20 cellular contexts compared by ENCODE assay signal in the genomic region with DNA sequence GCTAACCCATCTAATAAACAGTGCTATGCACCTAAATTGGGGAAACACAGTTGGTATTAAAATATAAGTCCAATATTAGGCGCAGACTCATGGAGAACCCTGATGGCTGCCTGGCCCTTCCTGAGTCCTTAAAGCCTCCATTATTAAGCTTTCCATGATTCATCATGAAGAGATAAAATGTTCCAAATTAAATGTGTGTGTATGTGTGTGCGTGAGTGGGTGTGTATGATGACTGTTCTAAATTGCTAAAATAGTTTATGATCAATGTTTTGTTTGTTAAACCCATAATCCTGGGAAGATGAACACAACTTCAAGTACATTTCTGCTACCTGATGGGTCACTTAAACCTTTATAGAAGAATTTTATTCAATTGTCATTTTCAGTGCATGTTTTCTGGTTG.
"Had no signal": no experiment of that assay in that cellular context is flagged by ENCODE, and none has a peak within 500 bp of the region (broad histone marks: within the 10 kb centered on the region; RNA-seq: fewer than 3 reads in every experiment).

No MANE protein-coding gene starts in this region.

- H3K36me3 ChIP-seq: esophagus muscularis mucosa, tibial nerve, upper lobe of right lung had no signal

- H3K4me3 ChIP-seq: coronary artery, esophagus muscularis mucosa, mucosa of descending colon, skin epidermis, testis, tibial nerve, upper lobe of right lung had no signal

- ATAC-seq: left colon; mucosa of descending colon; naive thymus-derived CD8-positive, alpha-beta T cell; sciatic nerve; stimulated activated naive B cell treated with anti-CD40 and anti-IgM and Interleukin-4, amounts not matched to agents 10 μg/mL and 1 μg/mL and 100 μg/mL, for 72 hours; stimulated activated naive CD8-positive, alpha-beta T cell treated with anti-CD3 and anti-CD28 coated beads, Interleukin-15, amount 100 ng/mL, for 72 hours had no signal

- DNase-seq: effector CD4-positive, alpha-beta T cell; endodermal cell; foreskin melanocyte; head of caudate nucleus; hippocampal formation; left colon; mucosa of descending colon; naive thymus-derived CD8-positive, alpha-beta T cell; posterior cingulate gyrus; stimulated activated CD4-positive, alpha-beta T cell treated with anti-CD3 and anti-CD28 coated beads, Interleukin-2, amount 100 ng/mL, for 24 hours; stimulated activated CD4-positive, alpha-beta T cell treated with anti-CD3 and anti-CD28 coated beads, Interleukin-4, amount 100 ng/mL, for 4 hours; stimulated activated naive B cell treated with anti-CD40 and anti-IgM and Interleukin-4, amounts not matched to agents 10 μg/mL and 1 μg/mL and 100 μg/mL, for 72 hours; stimulated activated naive CD8-positive, alpha-beta T cell treated with anti-CD3 and anti-CD28 coated beads, Interleukin-15, amount 100 ng/mL, for 72 hours; testis; upper lobe of right lung had no signal

- H3K4me1 ChIP-seq: testis had no signal

- H3K27me3 ChIP-seq: esophagus muscularis mucosa, testis, tibial nerve, upper lobe of right lung had no signal

- H3K9me3 ChIP-seq: esophagus muscularis mucosa, mucosa of descending colon, testis, tibial nerve, upper lobe of right lung had no signal

- H3K27ac ChIP-seq: coronary artery, esophagus muscularis mucosa, skin epidermis, testis, tibial nerve, upper lobe of right lung had no signal
